ENCODE assay signal across 9 cellular contexts in genomic region chr2:10382313-10383061, GRCh38.
A peak's percentile ranks its signal among the peaks of the same experiment; 100 is the strongest.
DNase-seq lines count a peak whose midpoint lies in the region; ATAC-seq and TF ChIP-seq lines count a peak whose summit lies in the region.
"Had no signal": no experiment of that assay in that cellular context is flagged by ENCODE, and none has a peak within 500 bp of the region (broad histone marks: within the 10 kb centered on the region; RNA-seq: fewer than 3 reads in every experiment).

No MANE protein-coding gene starts in this region.

- no peaks in the 10 kb centered on the region for H4K20me1 ChIP-seq in mammary epithelial cell (ENCODE audit: insufficient read depth, low read length)

- H3K4me1 Mint-ChIP-seq in MCF 10A (ENCODE audit: insufficient read depth, unreplicated experiment), result peaks cover 48% of the 10 kb centered on the region
- H3K4me1 Mint-ChIP-seq in T-helper 17 cell, result peaks cover 70% of the 10 kb centered on the region
- H3K4me1 Mint-ChIP-seq in stimulated activated naive CD8-positive, alpha-beta T cell treated with anti-CD3 and anti-CD28 coated beads, Interleukin-15, amount 100 ng/mL, for 72 hours, result peaks cover 100% of the 10 kb centered on the region

- no peak overlapping the region for H3K4me2 ChIP-seq in mammary epithelial cell (ENCODE audit: insufficient read depth, low read depth, low read length)

- no peak overlapping the region for H3K4me3 ChIP-seq in mammary epithelial cell (replicated peaks in 1 of 3; ENCODE audit: insufficient read depth in 1 of 3, low read depth in 2 of 3, low read length in 3 of 3)
- H3K4me3 ChIP-seq: psoas muscle had no signal

- intact Hi-C loops in MCF 10A (cut with micrococcal nuclease) (no loop called here), mammary epithelial cell (cut with micrococcal nuclease) (no loop called here)

- in situ Hi-C loops in mammary epithelial cell (cut with MboI; ENCODE audit: low sequenced_read_pairs in 2 of 2), result no loop called here

- CTCF ChIA-PET in MCF 10A (lab: Yijun Ruan, JAX), result interaction anchor here (0.6 to 1.2 kb wide), 3 partner anchors 15 to 50 kb away, joined by 3 to 4 read pairs (median 4); no protein-coding TSS in a partner anchor
- CTCF ChIA-PET in mammary epithelial cell (lab: Charles Lee; ENCODE audit: low non-redundant PET), result no interaction called here

- H2AFZ ChIP-seq in mammary epithelial cell (ENCODE audit: low read depth, low read length), result no peak overlapping the region

- no peaks in the 10 kb centered on the region for H3K9me3 Mint-ChIP-seq in MCF 10A (ENCODE audit: unreplicated experiment)
- H3K9me3 Mint-ChIP-seq in stimulated activated naive CD8-positive, alpha-beta T cell treated with anti-CD3 and anti-CD28 coated beads, Interleukin-15, amount 100 ng/mL, for 72 hours, result no peaks in the 10 kb centered on the region

- H3K9ac ChIP-seq in mammary epithelial cell (ENCODE audit: insufficient read depth, low read length), result no peak overlapping the region

- TF ChIP-seq CTCF in MCF 10A (IDR thresholded peaks at IDR 0.05; ENCODE audit: unreplicated experiment) (no peak), mammary epithelial cell (conservative IDR thresholded peaks at IDR 0.05 in 1 of 2, IDR thresholded peaks at IDR 0.05 in 1 of 2; ENCODE audit: extremely low read depth in 1 of 2, insufficient read depth in 1 of 2, low read depth in 1 of 2, low read length in 2 of 2) (no peak)

- ATAC-seq in HG03354 (IDR thresholded peaks at IDR 0.05; ENCODE audit: poor library complexity, severe bottlenecking, unreplicated experiment) (peak; percentile 61), T-helper 17 cell (peak; percentile 89), HG03439 (IDR thresholded peaks at IDR 0.05; ENCODE audit: unreplicated experiment) (no peak)
- ATAC-seq in stimulated activated naive CD8-positive, alpha-beta T cell treated with anti-CD3 and anti-CD28 coated beads, Interleukin-15, amount 100 ng/mL, for 72 hours, result peak; percentile 64

- H3K9me3 ChIP-seq in mammary epithelial cell (replicated peaks; ENCODE audit: insufficient read depth, low read length) (no peaks in the 10 kb centered on the region), T-helper 17 cell (ENCODE audit: control insufficient read depth, low read length, poor library complexity, severe bottlenecking) (no peaks in the 10 kb centered on the region)
- H3K9me3 ChIP-seq: psoas muscle had no signal

- H3K79me2 ChIP-seq in mammary epithelial cell (ENCODE audit: insufficient read depth, low read length), result peaks cover 89% of the 10 kb centered on the region

- H3K27ac Mint-ChIP-seq in MCF 10A (ENCODE audit: low read depth, unreplicated experiment) (no peak overlapping the region), T-helper 17 cell (peak overlapping the region; percentile 90)
- no peak overlapping the region for H3K27ac Mint-ChIP-seq in stimulated activated naive CD8-positive, alpha-beta T cell treated with anti-CD3 and anti-CD28 coated beads, Interleukin-15, amount 100 ng/mL, for 72 hours

- 83% methylated on average over 14 of the region's 18 CpGs for WGBS in mammary epithelial cell (ENCODE audit: low coverage, missing lambda C conversion rate)

- H3K4me3 Mint-ChIP-seq in MCF 10A (ENCODE audit: unreplicated experiment), result no peak overlapping the region
- peak overlapping the region; percentile 74 for H3K4me3 Mint-ChIP-seq in T-helper 17 cell
- peak overlapping the region; percentile 54 to 66 for H3K4me3 Mint-ChIP-seq in stimulated activated naive CD8-positive, alpha-beta T cell treated with anti-CD3 and anti-CD28 coated beads, Interleukin-15, amount 100 ng/mL, for 72 hours

- dilution Hi-C loops in mammary epithelial cell (cut with HindIII; ENCODE audit: low sequenced_read_pairs), result no loop called here

- no peak overlapping the region for H3K27ac ChIP-seq in mammary epithelial cell (ENCODE audit: insufficient read depth, low read depth, low read length)
- H3K27ac ChIP-seq: psoas muscle had no signal

- DNase-seq in MCF 10A (ENCODE audit: unreplicated experiment), result peak; percentile 31
- DNase-seq in mammary epithelial cell, result no peak
- DNase-seq in T-helper 17 cell, result peak in 1 of 3 donors; percentile 16
- peak; percentile 67 for DNase-seq in germinal center (ENCODE audit: low spot score)
- DNase-seq in stimulated activated naive CD8-positive, alpha-beta T cell treated with anti-CD3 and anti-CD28 coated beads, Interleukin-15, amount 100 ng/mL, for 72 hours, result peak in 1 of 2 donors; percentile 24
- DNase-seq in H4 (ENCODE audit: low spot score), result no peak
- DNase-seq: psoas muscle had no signal

- H3K27me3 Mint-ChIP-seq in MCF 10A (ENCODE audit: insufficient read depth, unreplicated experiment) (no peaks in the 10 kb centered on the region), T-helper 17 cell (no peaks in the 10 kb centered on the region)
- H3K27me3 Mint-ChIP-seq in stimulated activated naive CD8-positive, alpha-beta T cell treated with anti-CD3 and anti-CD28 coated beads, Interleukin-15, amount 100 ng/mL, for 72 hours, result no peaks in the 10 kb centered on the region

- no TSS peak for BruUV-seq in MCF 10A (replicated peaks; lab: Mats Ljungman, UMichigan)
- BruUV-seq in mammary epithelial cell (replicated peaks; lab: Mats Ljungman, UMichigan), result no TSS peak

- H3K4me1 ChIP-seq in mammary epithelial cell (ENCODE audit: insufficient read depth, low read length), result peaks cover 16% of the 10 kb centered on the region
- H3K4me1 ChIP-seq: psoas muscle had no signal

- H3K36me3 Mint-ChIP-seq in MCF 10A (ENCODE audit: insufficient read depth, unreplicated experiment) (peaks cover 24% of the 10 kb centered on the region), T-helper 17 cell (ENCODE audit: low read depth) (no peaks in the 10 kb centered on the region)

- no peaks in the 10 kb centered on the region for H3K27me3 ChIP-seq in mammary epithelial cell (ENCODE audit: insufficient read depth, low read length)

- POLR2A ChIA-PET in MCF 10A (lab: Yijun Ruan, JAX), result interaction anchor here (1.6 kb wide), 2 partner anchors 23 to 26 kb away, joined by 6 to 7 read pairs; no protein-coding TSS in a partner anchor

- H3K36me3 ChIP-seq in mammary epithelial cell (ENCODE audit: insufficient read depth, low read length), result no peaks in the 10 kb centered on the region

Comparison
In these comparisons a context has a peak if more than half of its experiments do, and no peak if none do; other contexts are left out.
1. DNase-seq: peak in MCF 10A (single experiment) and germinal center (single experiment); none in mammary epithelial cell (single experiment) and H4 (single experiment).